In genomic region chr7:16850772-16851466, GRCh38 we compare ENCODE assay signal across 2 cellular contexts.
TF ChIP-seq lines count a peak whose summit lies in the region.

No MANE protein-coding gene starts in this region.

TF ChIP-seq in SK-N-SH, 30 proteins besides CTCF, POLR2A, EP300 and RAD21 (continued from another document):
- no peak for TF ChIP-seq ZBTB33 (IDR thresholded peaks at IDR 0.05; ENCODE audit: borderline replicate concordance, low read depth)
- TF ChIP-seq FOXJ3 (CRISPR knock-in tag; IDR thresholded peaks at IDR 0.05): no peak
- TF ChIP-seq REST (IDR thresholded peaks at IDR 0.05; ENCODE audit: low read depth, low read length): no peak
- TF ChIP-seq RXRA (IDR thresholded peaks at IDR 0.05; ENCODE audit: borderline replicate concordance, low read depth): no peak
- TF ChIP-seq GABPA (IDR thresholded peaks at IDR 0.05; ENCODE audit: low read depth): no peak
- TF ChIP-seq FOSL2 (IDR thresholded peaks at IDR 0.05; ENCODE audit: borderline replicate concordance, low read depth): no peak
- TF ChIP-seq NFIC (IDR thresholded peaks at IDR 0.05; ENCODE audit: borderline replicate concordance): no peak
- TF ChIP-seq FOXM1 (IDR thresholded peaks at IDR 0.05; ENCODE audit: low read depth): no peak
- no peak for TF ChIP-seq GATA2 (CRISPR knock-in tag; IDR thresholded peaks at IDR 0.05)
- no peak for TF ChIP-seq MEF2A (IDR thresholded peaks at IDR 0.05; ENCODE audit: borderline replicate concordance, low read depth)
- no peak for TF ChIP-seq MAX (IDR thresholded peaks at IDR 0.05; ENCODE audit: low read depth)

TF ChIP-seq in SK-N-SH treated with all-trans-retinoic acid at 6 μM for 48 hours, 23 proteins besides CTCF, POLR2A, EP300 and RAD21 (continued from another document):
- TF ChIP-seq CSRNP3 (CRISPR knock-in tag; IDR thresholded peaks at IDR 0.05) (no peak), RARB (CRISPR knock-in tag; IDR thresholded peaks at IDR 0.05) (no peak), BACH2 (CRISPR knock-in tag; IDR thresholded peaks at IDR 0.05; ENCODE audit: borderline replicate concordance) (no peak), ZFP3 (CRISPR knock-in tag; IDR thresholded peaks at IDR 0.05) (no peak), GLIS3 (CRISPR knock-in tag; IDR thresholded peaks at IDR 0.05) (no peak), TCF4 (CRISPR knock-in tag; IDR thresholded peaks at IDR 0.05; ENCODE audit: borderline replicate concordance) (no peak), ZNF8 (CRISPR knock-in tag; IDR thresholded peaks at IDR 0.05) (no peak), CREB5 (CRISPR knock-in tag; IDR thresholded peaks at IDR 0.05; ENCODE audit: low read depth) (no peak), OSR1 (CRISPR knock-in tag; IDR thresholded peaks at IDR 0.05) (no peak), TSHZ2 (CRISPR knock-in tag; IDR thresholded peaks at IDR 0.05) (no peak)
